ENCODE assay signal across 8 cellular contexts in genomic region chr3:44762690-44763089, GRCh38. TPM values are rescaled to one million over a fixed set of nuclear protein-coding genes. Genes with fewer than 3 reads are reported as not detected.
DNase-seq lines count a peak whose midpoint lies in the region; ATAC-seq and TF ChIP-seq lines count a peak whose summit lies in the region.

No MANE protein-coding gene starts in this region.

- dilution Hi-C loops in mammary epithelial cell (cut with HindIII; ENCODE audit: low sequenced_read_pairs) = no loop called here

- peaks cover 60% of the 10 kb centered on the region for H3K36me3 ChIP-seq in Karpas-422 (ENCODE audit: insufficient read depth, low read length)
- no peaks in the 10 kb centered on the region for H3K36me3 ChIP-seq in mammary epithelial cell (ENCODE audit: insufficient read depth, low read length)
- peaks cover 0 to 8% (median 0%) of the 10 kb centered on the region in 3 experiments for H3K36me3 ChIP-seq in naive thymus-derived CD4-positive, alpha-beta T cell (ENCODE audit: control insufficient read depth in 2 of 3, insufficient read depth in 3 of 3, low read length in 3 of 3)

- WGBS in mammary epithelial cell (ENCODE audit: low coverage, missing lambda C conversion rate) = 0% methylated on average over 5 of the region's 5 CpGs

- H3K4me1 ChIP-seq in Karpas-422 (ENCODE audit: low read length) (peaks cover 12% of the 10 kb centered on the region), mammary epithelial cell (ENCODE audit: insufficient read depth, low read length) (peaks cover 7% of the 10 kb centered on the region)
- H3K4me1 ChIP-seq in naive thymus-derived CD4-positive, alpha-beta T cell (ENCODE audit: control insufficient read depth in 2 of 2, insufficient read depth in 2 of 2, low read length in 2 of 2) = peaks cover 0 to 6% of the 10 kb centered on the region in 2 donors

- peaks cover 42% of the 10 kb centered on the region for H3K36me3 Mint-ChIP-seq in Calu3 (ENCODE audit: insufficient read depth, unreplicated experiment)
- H3K36me3 Mint-ChIP-seq in naive thymus-derived CD4-positive, alpha-beta T cell = peaks cover 7 to 65% (median 25%) of the 10 kb centered on the region in 5 donors

- intact Hi-C loops in Calu3 (cut with micrococcal nuclease; ENCODE audit: unreplicated experiment) (loop anchor here (5.0 kb wide), 1 partner anchor 230 kb away; no protein-coding TSS in a partner anchor), mammary epithelial cell (cut with micrococcal nuclease) (loop anchor here (5.0 kb wide), 2 partner anchors 215 to 230 kb away; partner anchors contain the start of genes EXOSC7 and ZDHHC3), dorsolateral prefrontal cortex (cut with DNase I) (loop anchor here (2.0 to 10.0 kb wide), 5 partner anchors 50 to 248 kb away; partner anchors contain the start of genes TMEM42 (in 2 of the 2), ZNF502 (in 2 of the 2), EXOSC7 (in 1 of the 2) and ZDHHC3 (in 1 of the 2)), left ventricle myocardium superior (cut with micrococcal nuclease) (no loop called here)
- intact Hi-C loops in naive thymus-derived CD4-positive, alpha-beta T cell (cut with micrococcal nuclease) = loop anchor here (1.0 to 5.0 kb wide), 4 partner anchors 229 to 1070 kb away; partner anchors contain the start of genes ABHD5 (in 1 of the 2), SACM1L (in 1 of the 2) and TMEM158 (in 1 of the 2)

- no peaks in the 10 kb centered on the region for H3K27me3 ChIP-seq in Karpas-422 (ENCODE audit: low read length)
- no peaks in the 10 kb centered on the region for H3K27me3 ChIP-seq in mammary epithelial cell (ENCODE audit: insufficient read depth, low read length)
- no peaks in the 10 kb centered on the region for H3K27me3 ChIP-seq in naive thymus-derived CD4-positive, alpha-beta T cell (ENCODE audit: control insufficient read depth in 2 of 2, insufficient read depth in 2 of 2, low read length in 2 of 2)
- H3K27me3 ChIP-seq in dorsolateral prefrontal cortex = no peaks in the 10 kb centered on the region

- peak overlapping the region; percentile 79 for H3K27ac Mint-ChIP-seq in Calu3 (ENCODE audit: unreplicated experiment)
- peak overlapping the region in 4 of 9 donors; percentile 71 to 92 (median 78) for H3K27ac Mint-ChIP-seq in naive thymus-derived CD4-positive, alpha-beta T cell

- no peak for TF ChIP-seq CTCF in Calu3 (IDR thresholded peaks at IDR 0.05; ENCODE audit: unreplicated experiment)
- no peak for TF ChIP-seq CTCF in mammary epithelial cell (conservative IDR thresholded peaks at IDR 0.05 in 1 of 2, IDR thresholded peaks at IDR 0.05 in 1 of 2; ENCODE audit: extremely low read depth in 1 of 2, insufficient read depth in 1 of 2, low read depth in 1 of 2, low read length in 2 of 2)
- TF ChIP-seq CTCF in dorsolateral prefrontal cortex (IDR thresholded peaks at IDR 0.05 in 54 of 56, conservative IDR thresholded peaks at IDR 0.05 in 2 of 56; ENCODE audit: low read depth in 1 of 56, partially characterized antibody in 56 of 56) = no peak

- H3K9me3 Mint-ChIP-seq in Calu3 (ENCODE audit: low read depth, unreplicated experiment) = peaks cover 7% of the 10 kb centered on the region
- peaks cover 3 to 37% (median 14%) of the 10 kb centered on the region in 11 donors for H3K9me3 Mint-ChIP-seq in naive thymus-derived CD4-positive, alpha-beta T cell

- H3K27ac ChIP-seq in Karpas-422 (ENCODE audit: low read length) = peak overlapping the region; percentile 42; the same call in 1 of the 2 replicates
- H3K27ac ChIP-seq in mammary epithelial cell (ENCODE audit: insufficient read depth, low read depth, low read length) = peak overlapping the region; percentile 96
- H3K27ac ChIP-seq in naive thymus-derived CD4-positive, alpha-beta T cell (ENCODE audit: low read depth, low read length) = no peak overlapping the region
- no peak overlapping the region for H3K27ac ChIP-seq in dorsolateral prefrontal cortex

- peak overlapping the region; percentile 93 for H3K4me3 ChIP-seq in Karpas-422 (ENCODE audit: low read length)
- H3K4me3 ChIP-seq in mammary epithelial cell (replicated peaks in 1 of 3; ENCODE audit: insufficient read depth in 1 of 3, low read depth in 2 of 3, low read length in 3 of 3) = peak overlapping the region; percentile 72 to 97 (median 88)
- no peak overlapping the region for H3K4me3 ChIP-seq in naive thymus-derived CD4-positive, alpha-beta T cell (ENCODE audit: low read length)
- H3K4me3 ChIP-seq in dorsolateral prefrontal cortex = peak overlapping the region in 15 of 59 donors; percentile 75 to 98 (median 88)

- peaks cover 92% of the 10 kb centered on the region for H3K79me2 ChIP-seq in Karpas-422 (ENCODE audit: low read length)
- peaks cover 87% of the 10 kb centered on the region for H3K79me2 ChIP-seq in mammary epithelial cell (ENCODE audit: insufficient read depth, low read length)

- H3K9me3 ChIP-seq in Karpas-422 (ENCODE audit: low read length) (peaks cover 37% of the 10 kb centered on the region), mammary epithelial cell (replicated peaks; ENCODE audit: insufficient read depth, low read length) (no peaks in the 10 kb centered on the region)
- H3K9me3 ChIP-seq in naive thymus-derived CD4-positive, alpha-beta T cell (ENCODE audit: control insufficient read depth in 2 of 3, low read length in 3 of 3) = no peaks in the 10 kb centered on the region

- H3K4me1 Mint-ChIP-seq in Calu3 (ENCODE audit: low read depth, unreplicated experiment) = no peaks in the 10 kb centered on the region
- H3K4me1 Mint-ChIP-seq in naive thymus-derived CD4-positive, alpha-beta T cell = peaks cover 10 to 42% (median 34%) of the 10 kb centered on the region in 7 donors

- H3K4me3 Mint-ChIP-seq in Calu3 (ENCODE audit: low read depth, unreplicated experiment) = peak overlapping the region; percentile 82
- peak overlapping the region; percentile 38 to 93 (median 90) for H3K4me3 Mint-ChIP-seq in naive thymus-derived CD4-positive, alpha-beta T cell

- H2AFZ ChIP-seq in Karpas-422 (ENCODE audit: low read length) (0 out of 2 replicates have a peak overlapping the region, but pooled peaks have one; percentile 55), mammary epithelial cell (ENCODE audit: low read depth, low read length) (peak overlapping the region; percentile 98)

- CTCF ChIA-PET in Calu3 (lab: Charles Lee) (no interaction called here), mammary epithelial cell (lab: Charles Lee; ENCODE audit: low non-redundant PET) (no interaction called here)
- CTCF ChIA-PET in naive thymus-derived CD4-positive, alpha-beta T cell (lab: Charles Lee) = no interaction called here

- H3K27me3 Mint-ChIP-seq in Calu3 (ENCODE audit: unreplicated experiment) = no peaks in the 10 kb centered on the region
- peaks cover 0 to 7% (median 4%) of the 10 kb centered on the region in 5 donors for H3K27me3 Mint-ChIP-seq in naive thymus-derived CD4-positive, alpha-beta T cell

- H3K9ac ChIP-seq in Karpas-422 (ENCODE audit: low read length) = peak overlapping the region; percentile 81
- peak overlapping the region; percentile 97 for H3K9ac ChIP-seq in mammary epithelial cell (ENCODE audit: insufficient read depth, low read length)

- BruUV-seq in Calu3 (replicated peaks; lab: Mats Ljungman, UMichigan) (no TSS peak), mammary epithelial cell (replicated peaks; lab: Mats Ljungman, UMichigan) (no TSS peak)

- no peaks in the 10 kb centered on the region for H3K9me2 ChIP-seq in Karpas-422 (replicated peaks; ENCODE audit: insufficient read depth, low read length)

- in situ Hi-C loops in mammary epithelial cell (cut with MboI; ENCODE audit: low sequenced_read_pairs in 2 of 2) = no loop called here

- H3K4me2 ChIP-seq in Karpas-422 (ENCODE audit: low read depth, low read length, poor library complexity, severe bottlenecking) = peak overlapping the region; percentile 77
- H3K4me2 ChIP-seq in mammary epithelial cell (ENCODE audit: insufficient read depth, low read depth, low read length) = peak overlapping the region; percentile 80

- POLR2A ChIA-PET in naive thymus-derived CD4-positive, alpha-beta T cell (lab: Charles Lee) = interaction anchor here (1.0 to 3.6 kb wide), 2 partner anchors 33 to 102 kb away, joined by 3 to 30 read pairs; partner anchors contain the start of gene ZNF501

- H4K20me1 ChIP-seq in Karpas-422 (ENCODE audit: insufficient read depth, low read depth, low read length) (no peaks in the 10 kb centered on the region), mammary epithelial cell (ENCODE audit: insufficient read depth, low read length) (no peaks in the 10 kb centered on the region)

- DNase-seq in Calu3 (no peak), Karpas-422 (no peak), mammary epithelial cell (no peak), dorsolateral prefrontal cortex (no peak), left ventricle myocardium superior (no peak), cerebellar cortex (ENCODE audit: low spot score) (no peak), COLO668 (lab: John Stamatoyannopoulos, UW; ENCODE audit: unreplicated experiment) (no peak)
- no peak for DNase-seq in naive thymus-derived CD4-positive, alpha-beta T cell

- no peak for ATAC-seq in naive thymus-derived CD4-positive, alpha-beta T cell
- ATAC-seq in left ventricle myocardium superior = no peak

RNA-seq across cellular contexts. Expression of gene KIF15, which starts 1.1 kb away (rescaled TPM):
- total RNA-seq in Calu3 (2022) (17.0 and 18.4 TPM in 2 replicates), mammary epithelial cell (1 to 10 TPM in 1 of 2 donors, under 1 TPM in 1; 0.67 to 7.7 TPM), dorsolateral prefrontal cortex (1 to 10 TPM in 100 of 120 experiments, under 1 TPM in 20; 0.31 to 3.4 (median 1.5) TPM), left ventricle myocardium superior (1.1 TPM)
- total RNA-seq in Karpas-422 (2014; rRNA removed; shearing (Covaris generic); ENCODE audit: low replicate concordance) = 15.2 and 27.1 TPM in 2 replicates
- 3.8 TPM for polyA plus RNA-seq in mammary epithelial cell
- 5.2 TPM for polyA minus RNA-seq in mammary epithelial cell
- total RNA-seq in naive thymus-derived CD4-positive, alpha-beta T cell = 10 to 100 TPM in 1 of 5 experiments, under 1 TPM in 4; 0.11 to 31.9 (median 0.30) TPM
- polyA plus RNA-seq in naive thymus-derived CD4-positive, alpha-beta T cell = under 1 TPM in 1 of 2 donors, not detected in 1; 0.14 TPM

RNA-seq across cellular contexts. Expression of gene KIAA1143, which starts 1.3 kb away (rescaled TPM):
- 28.8 and 36.9 TPM in 2 replicates for total RNA-seq in Calu3 (2022)
- 13.2 and 28.8 TPM in 2 replicates for total RNA-seq in Karpas-422 (2014; rRNA removed; shearing (Covaris generic); ENCODE audit: low replicate concordance)
- 10 to 100 TPM; 21.3 to 25.3 TPM for total RNA-seq in mammary epithelial cell
- 8.1 TPM for polyA plus RNA-seq in mammary epithelial cell
- polyA minus RNA-seq in mammary epithelial cell = 12.4 TPM
- 10 to 100 TPM; 17.5 to 44.4 (median 39.8) TPM for total RNA-seq in naive thymus-derived CD4-positive, alpha-beta T cell
- polyA plus RNA-seq in naive thymus-derived CD4-positive, alpha-beta T cell = 10 to 100 TPM; 22.3 to 28.4 TPM
- 10 to 100 TPM; 14.8 to 43.5 (median 27.6) TPM for total RNA-seq in dorsolateral prefrontal cortex
- total RNA-seq in left ventricle myocardium superior = 37.2 TPM

RNA-seq across cellular contexts. Expression of gene ZNF501, which starts 33.3 kb away (rescaled TPM):
- total RNA-seq in Calu3 (2022) = 0.61 and 0.71 TPM in 2 replicates
- total RNA-seq in Karpas-422 (2014; rRNA removed; shearing (Covaris generic); ENCODE audit: low replicate concordance) = 2.3 and 8.8 TPM in 2 replicates
- total RNA-seq in mammary epithelial cell = 1 to 10 TPM; 2.9 to 5.3 TPM
- 0.90 TPM for polyA plus RNA-seq in mammary epithelial cell
- polyA minus RNA-seq in mammary epithelial cell = not detected
- total RNA-seq in naive thymus-derived CD4-positive, alpha-beta T cell = 1 to 10 TPM; 1.1 to 5.3 (median 2.6) TPM
- polyA plus RNA-seq in naive thymus-derived CD4-positive, alpha-beta T cell = 1 to 10 TPM; 1.6 to 2.2 TPM
- total RNA-seq in dorsolateral prefrontal cortex = 10 to 100 TPM in 6 of 120 experiments, 1 to 10 TPM in 114; 2.2 to 12.3 (median 6.1) TPM
- total RNA-seq in left ventricle myocardium superior = 3.5 TPM

RNA-seq across cellular contexts. Expression of gene ZNF502, which starts 50.2 kb away (rescaled TPM):
- 0.99 and 1.8 TPM in 2 replicates for total RNA-seq in Calu3 (2022)
- not detected in 2 replicates for total RNA-seq in Karpas-422 (2014; rRNA removed; shearing (Covaris generic); ENCODE audit: low replicate concordance)
- total RNA-seq in mammary epithelial cell = 1 to 10 TPM; 6.0 to 6.1 TPM
- polyA plus RNA-seq in mammary epithelial cell = 1.8 TPM
- not detected for polyA minus RNA-seq in mammary epithelial cell
- total RNA-seq in naive thymus-derived CD4-positive, alpha-beta T cell = 1 to 10 TPM; 1.1 to 6.1 (median 4.1) TPM
- 1 to 10 TPM; 5.0 to 5.9 TPM for polyA plus RNA-seq in naive thymus-derived CD4-positive, alpha-beta T cell
- total RNA-seq in dorsolateral prefrontal cortex = 1 to 10 TPM; 2.8 to 9.2 (median 5.1) TPM
- total RNA-seq in left ventricle myocardium superior = 3.6 TPM

Comparison
In these comparisons a context has a peak if more than half of its experiments do, and no peak if none do; other contexts are left out.
1. H3K27ac ChIP-seq: peak in Karpas-422 (single experiment) and mammary epithelial cell (single experiment); none in naive thymus-derived CD4-positive, alpha-beta T cell (single experiment) and dorsolateral prefrontal cortex (0 of 59).